Comparison of ENCODE assay signal across 23 cellular contexts in genomic region chr17:64783556-64784352, GRCh38.
DNase-seq lines count a peak whose midpoint lies in the region; TF ChIP-seq lines count a peak whose summit lies in the region.
"Had no signal": no experiment of that assay in that cellular context is flagged by ENCODE, and none has a peak within 500 bp of the region (broad histone marks: within the 10 kb centered on the region; RNA-seq: fewer than 3 reads in every experiment).

No MANE protein-coding gene starts in this region.

- CTCF ChIA-PET in activated CD4-positive, alpha-beta T cell treated with anti-CD3 and anti-CD28 coated beads, Interleukin-2, amount 10 ng/mL, durations not matched to agents 7 days and 5 days (lab: Charles Lee), result interaction anchor here (1.4 kb wide), 1 partner anchor 135 kb away, joined by 3 read pairs; the partner anchor contains the start of gene LRRC37A3

- H3K36me3 ChIP-seq in osteoblast (ENCODE audit: insufficient read depth, low read length), result peaks cover 7% of the 10 kb centered on the region
- H3K36me3 ChIP-seq: neural progenitor cell had no signal

- peaks cover 9% of the 10 kb centered on the region for H4K20me1 ChIP-seq in osteoblast (ENCODE audit: insufficient read depth, low read length)

- H3K4me3 ChIP-seq in coronary artery (no peak overlapping the region), osteoblast (ENCODE audit: insufficient read depth, low read length) (no peak overlapping the region)
- H3K4me3 ChIP-seq: adrenal gland, left ventricle myocardium inferior, neural progenitor cell, thyroid gland had no signal

- no peaks in the 10 kb centered on the region for H3K79me2 ChIP-seq in osteoblast (ENCODE audit: insufficient read depth, low read length)

- H3K27me3 Mint-ChIP-seq in activated CD4-positive, alpha-beta T cell treated with anti-CD3 and anti-CD28 coated beads, Interleukin-2, amount 10 ng/mL, durations not matched to agents 7 days and 5 days, result peaks cover 7% of the 10 kb centered on the region
- H3K27me3 Mint-ChIP-seq: activated T-helper 17 cell treated with anti-CD3 and anti-CD28 coated beads, Interleukin-2, amount 50 U/mL, for 72 hours had no signal

- peaks cover 15% of the 10 kb centered on the region for H3K36me3 Mint-ChIP-seq in activated CD4-positive, alpha-beta T cell treated with anti-CD3 and anti-CD28 coated beads, Interleukin-2, amount 10 ng/mL, durations not matched to agents 7 days and 5 days (ENCODE audit: low read depth)

- H3K4me1 Mint-ChIP-seq in activated CD4-positive, alpha-beta T cell treated with anti-CD3 and anti-CD28 coated beads, Interleukin-2, amount 10 ng/mL, durations not matched to agents 7 days and 5 days, result peaks cover 21% of the 10 kb centered on the region

- no peaks in the 10 kb centered on the region for H3K9me3 Mint-ChIP-seq in activated CD4-positive, alpha-beta T cell treated with anti-CD3 and anti-CD28 coated beads, Interleukin-2, amount 10 ng/mL, durations not matched to agents 7 days and 5 days
- H3K9me3 Mint-ChIP-seq: activated T-helper 17 cell treated with anti-CD3 and anti-CD28 coated beads, Interleukin-2, amount 50 U/mL, for 72 hours; neural progenitor cell had no signal

- no peaks in the 10 kb centered on the region for H3K9me3 ChIP-seq in osteoblast (ENCODE audit: low read depth, low read length)
- H3K9me3 ChIP-seq: adrenal gland, left ventricle myocardium inferior, thyroid gland had no signal

- no peak for DNase-seq in activated CD4-positive, alpha-beta T cell treated with anti-CD3 and anti-CD28 coated beads, Interleukin-2, amount 10 ng/mL, durations not matched to agents 7 days and 5 days
- DNase-seq in activated CD4-positive, alpha-beta T cell treated with anti-CD3 and anti-CD28 coated beads, Interleukin-2, amount 50 U/mL, for 4 hours, result no peak
- DNase-seq in GM10266 (ENCODE audit: extremely low spot score) (peak; percentile 3), coronary artery (ENCODE audit: low spot score) (peak; percentile 65), osteoblast (ENCODE audit: insufficient read length, low spot score, missing footprints) (peak; percentile 76), iPS-NIHi7 (ENCODE audit: extremely low spot score) (no peak), NCI-H510A (lab: John Stamatoyannopoulos, UW) (no peak), NCI-H128 (lab: John Stamatoyannopoulos, UW; ENCODE audit: unreplicated experiment) (no peak)
- DNase-seq: AML-193; cortex of kidney; DMS79; KG1; left ventricle myocardium inferior; NCI-H146; NCI-H2171; NCI-H526 treated with DMSO at 0.1 percent for 48 hours; stimulated activated CD4-positive, alpha-beta T cell treated with anti-CD3 and anti-CD28 coated beads, Interleukin-2, amount 100 ng/mL, for 48 hours; stimulated activated naive CD8-positive, alpha-beta T cell treated with anti-CD3 and anti-CD28 coated beads, Interleukin-15, Interleukin-2, amounts not matched to agents 100 U/mL and 50 U/mL, for 24 hours; thyroid gland had no signal

- no peak for TF ChIP-seq CTCF in GM10266 (IDR thresholded peaks at IDR 0.05; ENCODE audit: control insufficient read depth, insufficient read depth, low read depth, missing control alignments)
- TF ChIP-seq CTCF in coronary artery (IDR thresholded peaks at IDR 0.05), result no peak
- TF ChIP-seq CTCF in osteoblast (IDR thresholded peaks at IDR 0.05; ENCODE audit: extremely low read depth, low read depth, low read length), result no peak

- H2AFZ ChIP-seq in osteoblast (ENCODE audit: low read length), result no peak overlapping the region
- H2AFZ ChIP-seq: neural progenitor cell had no signal

- POLR2A ChIA-PET in activated CD4-positive, alpha-beta T cell treated with anti-CD3 and anti-CD28 coated beads, Interleukin-2, amount 10 ng/mL, durations not matched to agents 7 days and 5 days (lab: Charles Lee), result no interaction called here

- H3K27ac Mint-ChIP-seq in activated CD4-positive, alpha-beta T cell treated with anti-CD3 and anti-CD28 coated beads, Interleukin-2, amount 10 ng/mL, durations not matched to agents 7 days and 5 days, result peak overlapping the region; percentile 41
- H3K27ac Mint-ChIP-seq: activated T-helper 17 cell treated with anti-CD3 and anti-CD28 coated beads, Interleukin-2, amount 50 U/mL, for 72 hours; neural progenitor cell had no signal

- H3K4me2 ChIP-seq in osteoblast (ENCODE audit: insufficient read depth, low read length), result no peak overlapping the region
- H3K4me2 ChIP-seq: neural progenitor cell had no signal

- H3K4me1 ChIP-seq in osteoblast (ENCODE audit: insufficient read depth, low read length), result peaks cover 5% of the 10 kb centered on the region

- H3K27ac ChIP-seq in coronary artery (no peak overlapping the region), osteoblast (ENCODE audit: low read depth, low read length) (no peak overlapping the region)
- H3K27ac ChIP-seq: 22Rv1, adrenal gland, left ventricle myocardium inferior, neural progenitor cell, thyroid gland had no signal

- peaks cover 23% of the 10 kb centered on the region for H3K27me3 ChIP-seq in osteoblast (ENCODE audit: insufficient read depth, low read length)
- H3K27me3 ChIP-seq: adrenal gland, thyroid gland had no signal

- H3K4me3 Mint-ChIP-seq in activated CD4-positive, alpha-beta T cell treated with anti-CD3 and anti-CD28 coated beads, Interleukin-2, amount 10 ng/mL, durations not matched to agents 7 days and 5 days, result no peak overlapping the region
- H3K4me3 Mint-ChIP-seq: activated T-helper 17 cell treated with anti-CD3 and anti-CD28 coated beads, Interleukin-2, amount 50 U/mL, for 72 hours; neural progenitor cell had no signal

Comparison
In these comparisons a context has a peak if more than half of its experiments do, and no peak if none do; other contexts are left out.
1. DNase-seq: peak in GM10266 (single experiment), coronary artery (single experiment) and osteoblast (single experiment); none in activated CD4-positive, alpha-beta T cell treated with anti-CD3 and anti-CD28 coated beads, Interleukin-2, amount 10 ng/mL, durations not matched to agents 7 days and 5 days (single experiment), activated CD4-positive, alpha-beta T cell treated with anti-CD3 and anti-CD28 coated beads, Interleukin-2, amount 50 U/mL, for 4 hours (0 of 2), iPS-NIHi7 (single experiment), NCI-H510A (single experiment) and NCI-H128 (single experiment).